ENCODE assay signal across 1 cellular context in genomic region chr6:79030023-79030422, GRCh38.
TF ChIP-seq lines count a peak whose summit lies in the region.

No MANE protein-coding gene starts in this region.

TF ChIP-seq in WTC11, 78 proteins besides CTCF, POLR2A, EP300 and RAD21 (continued from another document):
- TF ChIP-seq MXD4 (CRISPR knock-in tag; IDR thresholded peaks at IDR 0.05; ENCODE audit: borderline replicate concordance) (no peak), GABPB1 (CRISPR knock-in tag; IDR thresholded peaks at IDR 0.05) (no peak), ELF4 (CRISPR knock-in tag; IDR thresholded peaks at IDR 0.05; ENCODE audit: low read depth) (no peak), PREB (CRISPR knock-in tag; IDR thresholded peaks at IDR 0.05; ENCODE audit: borderline replicate concordance) (no peak), NFYB (CRISPR knock-in tag; conservative IDR thresholded peaks at IDR 0.05; ENCODE audit: low read depth) (no peak), ZNF219 (CRISPR knock-in tag; IDR thresholded peaks at IDR 0.05; ENCODE audit: borderline replicate concordance) (no peak), CBFB (CRISPR knock-in tag; IDR thresholded peaks at IDR 0.05; ENCODE audit: low read depth) (no peak)
TF ChIP-seq in WTC11: peak in this region for 0.
